1 cellular context compared by ENCODE assay signal in the genomic region with DNA sequence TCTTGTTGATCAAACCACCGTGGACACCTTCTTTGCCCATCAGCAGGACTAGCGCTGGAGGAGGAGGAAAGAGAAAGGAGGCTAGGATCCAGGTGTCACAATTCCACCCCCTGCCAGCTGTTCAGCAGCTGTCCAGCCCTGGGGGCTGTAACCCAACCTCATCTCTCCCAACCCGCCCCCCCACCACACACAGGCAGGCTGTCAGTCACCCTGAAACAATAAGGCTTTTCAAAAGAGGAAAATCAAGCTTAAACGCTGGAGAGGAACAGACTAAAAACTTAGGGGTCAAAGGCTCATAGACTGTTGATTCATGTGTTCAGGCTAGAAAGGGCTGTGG.
TF ChIP-seq lines count a peak whose summit lies in the region.

No MANE protein-coding gene starts in this region.

TF ChIP-seq in endothelial cell of umbilical vein, 7 proteins besides CTCF, POLR2A, EP300 and RAD21:
- TF ChIP-seq JUN (IDR thresholded peaks at IDR 0.05; ENCODE audit: borderline replicate concordance, insufficient read depth, insufficient read length, low read depth) (no peak), FOS (IDR thresholded peaks at IDR 0.05; ENCODE audit: borderline replicate concordance, insufficient read depth, low read length) (no peak), MYC (IDR thresholded peaks at IDR 0.05; ENCODE audit: low read depth, low read length) (no peak), GATA2 (IDR thresholded peaks at IDR 0.05; ENCODE audit: insufficient read depth, insufficient read length, low read depth, low read length) (no peak), POLR2AphosphoS5 (IDR thresholded peaks at IDR 0.05; ENCODE audit: insufficient read depth, low read depth, low read length) (no peak), EZH2 (IDR thresholded peaks at IDR 0.05; ENCODE audit: borderline replicate concordance, low read depth, low read length, severe bottlenecking) (no peak)
- TF ChIP-seq, protein P1, sequence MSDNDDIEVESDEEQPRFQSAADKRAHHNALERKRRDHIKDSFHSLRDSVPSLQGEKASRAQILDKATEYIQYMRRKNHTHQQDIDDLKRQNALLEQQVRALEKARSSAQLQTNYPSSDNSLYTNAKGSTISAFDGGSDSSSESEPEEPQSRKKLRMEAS (IDR thresholded peaks at IDR 0.05; ENCODE audit: insufficient read depth, insufficient read length): no peak
TF ChIP-seq in endothelial cell of umbilical vein: peak in this region for 0.
